10 cellular contexts compared by ENCODE assay signal in genomic region chr12:53050426-53051057, GRCh38. TPM values are rescaled to one million over a fixed set of nuclear protein-coding genes. Genes with fewer than 3 reads are reported as not detected.
DNase-seq lines count a peak whose midpoint lies in the region; ATAC-seq and TF ChIP-seq lines count a peak whose summit lies in the region.
"Had no signal": no experiment of that assay in that cellular context is flagged by ENCODE, and none has a peak within 500 bp of the region (broad histone marks: within the 10 kb centered on the region; RNA-seq: fewer than 3 reads in every experiment).

No MANE protein-coding gene starts in this region.

- peak overlapping the region; percentile 32 for H3K4me3 ChIP-seq in kidney epithelial cell (ENCODE audit: low read depth, low read length)
- peak overlapping the region; percentile 46 to 62 (median 54) for H3K4me3 ChIP-seq in stomach

- intact Hi-C loops in stomach (cut with DNase I; ENCODE audit: low total_unique reads), result no loop called here

- H3K9me3 ChIP-seq in stomach, result no peaks in the 10 kb centered on the region

- H3K4me3 Mint-ChIP-seq in HFFc6 (peak overlapping the region; percentile 86), brain (peak overlapping the region; percentile 1 to 84 (median 64))

- peak overlapping the region; percentile 91 to 99 (median 98) for H3K27ac ChIP-seq in stomach

- H3K27me3 Mint-ChIP-seq in HFFc6 (ENCODE audit: insufficient read depth) (peaks cover 4% of the 10 kb centered on the region), brain (peaks cover 3% of the 10 kb centered on the region)

- H3K4me1 Mint-ChIP-seq in HFFc6 (ENCODE audit: low read depth) (peaks cover 72% of the 10 kb centered on the region), brain (peaks cover 84% of the 10 kb centered on the region)

- no peak for TF ChIP-seq EP300 in stomach (IDR thresholded peaks at IDR 0.05)

- H3K9me3 Mint-ChIP-seq in HFFc6, result no peaks in the 10 kb centered on the region
- no peaks in the 10 kb centered on the region for H3K9me3 Mint-ChIP-seq in brain

- H3K27ac Mint-ChIP-seq in HFFc6 (peak overlapping the region; percentile 97), brain (peak overlapping the region in 4 of 5 experiments; percentile 89 to 98 (median 96))

- DNase-seq in HFFc6 (no peak), kidney epithelial cell (ENCODE audit: low read depth) (no peak), stomach (peak; percentile 20)
- DNase-seq in effector CD4-positive, alpha-beta T cell, result no peak
- DNase-seq in stimulated activated CD4-positive, alpha-beta T cell treated with anti-CD3 and anti-CD28 coated beads, Interleukin-4, amount 100 ng/mL, for 1 hour, result no peak
- no peak for DNase-seq in central memory CD4-positive, alpha-beta T cell
- DNase-seq: NCI-H187 treated with DMSO at 0.1 percent for 48 hours; stimulated activated CD4-positive, alpha-beta T cell treated with anti-CD3 and anti-CD28 coated beads, Interleukin-4, amount 100 ng/mL, for 4 hours had no signal

- peaks cover 6% of the 10 kb centered on the region for H3K36me3 Mint-ChIP-seq in HFFc6 (ENCODE audit: low read depth)
- no peaks in the 10 kb centered on the region for H3K36me3 Mint-ChIP-seq in brain

- H3K27me3 ChIP-seq in kidney epithelial cell (ENCODE audit: control insufficient read depth, insufficient read depth, low read length) (no peaks in the 10 kb centered on the region), stomach (no peaks in the 10 kb centered on the region)

- WGBS in stomach, 5 donors, result 57 to 74% (median 61%) methylated on average over 2 of the region's 2 CpGs

- no peak for TF ChIP-seq POLR2A in stomach (IDR thresholded peaks at IDR 0.05)

- H3K36me3 ChIP-seq in kidney epithelial cell (ENCODE audit: control insufficient read depth, insufficient read depth, low read length), result no peaks in the 10 kb centered on the region
- H3K36me3 ChIP-seq in stomach, result peaks cover 0 to 7% (median 3%) of the 10 kb centered on the region in 4 donors

- TF ChIP-seq CTCF in HFFc6 (IDR thresholded peaks at IDR 0.05) (no peak), brain (conservative IDR thresholded peaks at IDR 0.05) (no peak), kidney epithelial cell (IDR thresholded peaks at IDR 0.05; ENCODE audit: insufficient read depth, low read length, poor library complexity, severe bottlenecking) (no peak), stomach (IDR thresholded peaks at IDR 0.05) (no peak)

- peaks cover 84 to 94% (median 88%) of the 10 kb centered on the region in 4 donors for H3K4me1 ChIP-seq in stomach

- no peak for ATAC-seq in GM18498 (IDR thresholded peaks at IDR 0.05; ENCODE audit: unreplicated experiment)

RNA-seq across cellular contexts. Expression of gene TNS2, which starts 0.7 kb away (rescaled TPM):
- total RNA-seq in HFFc6 (2021; fragmentation: NEBNext Ultra II Directional; extraction: Animal tissue kit (Norgen Biotek cat#: 25700)), result 10 to 100 TPM; 44.3 to 69.2 (median 58.9) TPM
- 32.4 TPM for polyA plus RNA-seq in brain (ENCODE audit: insufficient read depth, low read depth, low replicate concordance)
- total RNA-seq in kidney epithelial cell, result 3.8 and 10.1 TPM in 2 replicates
- total RNA-seq in stomach, result 100 to 1,000 TPM in 2 of 5 donors, 10 to 100 TPM in 3; 38.5 to 164 (median 44.2) TPM
- 100 to 1,000 TPM in 1 of 3 donors, 10 to 100 TPM in 2; 71.0 to 104 (median 76.5) TPM for polyA plus RNA-seq in stomach

RNA-seq across cellular contexts. Expression of gene SPRYD3, which starts 28.6 kb away (rescaled TPM):
- 10 to 100 TPM; 50.5 to 59.4 (median 54.9) TPM for total RNA-seq in HFFc6 (2021; fragmentation: NEBNext Ultra II Directional; extraction: Animal tissue kit (Norgen Biotek cat#: 25700))
- polyA plus RNA-seq in brain (ENCODE audit: insufficient read depth, low read depth, low replicate concordance) (77.1 TPM), stomach (10 to 100 TPM; 26.3 to 30.5 (median 29.8) TPM)
- total RNA-seq in kidney epithelial cell (32.0 and 32.3 TPM in 2 replicates), stomach (10 to 100 TPM; 17.8 to 99.8 (median 50.9) TPM)

RNA-seq across cellular contexts. Expression of gene EIF4B, which starts 44.3 kb away (rescaled TPM):
- 100 to 1,000 TPM; 376 to 437 (median 392) TPM for total RNA-seq in HFFc6 (2021; fragmentation: NEBNext Ultra II Directional; extraction: Animal tissue kit (Norgen Biotek cat#: 25700))
- polyA plus RNA-seq in brain (ENCODE audit: insufficient read depth, low read depth, low replicate concordance), result 216 TPM
- total RNA-seq in kidney epithelial cell, result 484 and 526 TPM in 2 replicates
- total RNA-seq in stomach, result 100 to 1,000 TPM; 319 to 833 (median 400) TPM
- polyA plus RNA-seq in stomach, result 100 to 1,000 TPM; 101 to 262 (median 179) TPM

RNA-seq across cellular contexts. Expression of gene IGFBP6, which starts 46.9 kb away (rescaled TPM):
- total RNA-seq in HFFc6 (2021; fragmentation: NEBNext Ultra II Directional; extraction: Animal tissue kit (Norgen Biotek cat#: 25700)), result 100 to 1,000 TPM; 317 to 444 (median 430) TPM
- polyA plus RNA-seq in brain (ENCODE audit: insufficient read depth, low read depth, low replicate concordance), result 17.3 TPM
- total RNA-seq in kidney epithelial cell, result 21.4 and 33.7 TPM in 2 replicates
- 100 to 1,000 TPM in 2 of 5 donors, 10 to 100 TPM in 3; 22.6 to 388 (median 95.1) TPM for total RNA-seq in stomach
- polyA plus RNA-seq in stomach, result 100 to 1,000 TPM in 1 of 3 donors, 10 to 100 TPM in 2; 30.6 to 124 (median 54.7) TPM

RNA-seq across cellular contexts. Expression of gene SOAT2, which starts 52.7 kb away (rescaled TPM):
- under 1 TPM; 0.12 to 0.34 (median 0.18) TPM for total RNA-seq in HFFc6 (2021; fragmentation: NEBNext Ultra II Directional; extraction: Animal tissue kit (Norgen Biotek cat#: 25700))
- polyA plus RNA-seq in brain (ENCODE audit: insufficient read depth, low read depth, low replicate concordance) (not detected), stomach (under 1 TPM in 1 of 3 donors, not detected in 2; 0.28 TPM)
- total RNA-seq in kidney epithelial cell (0.07 TPM in 1 of 2 replicates, not detected in the other), stomach (under 1 TPM in 1 of 5 donors, not detected in 4; 0.92 TPM)
